ENCODE assay signal across 16 cellular contexts in genomic region chr6:68059261-68059660, GRCh38.
A peak's percentile ranks its signal among the peaks of the same experiment; 100 is the strongest.
DNase-seq lines count a peak whose midpoint lies in the region; ATAC-seq, FAIRE-seq and TF ChIP-seq lines count a peak whose summit lies in the region.
"Had no signal": no experiment of that assay in that cellular context is flagged by ENCODE, and none has a peak within 500 bp of the region (broad histone marks: within the 10 kb centered on the region; RNA-seq: fewer than 3 reads in every experiment).

No MANE protein-coding gene starts in this region.

- H3K36me3 ChIP-seq in Karpas-422 (ENCODE audit: insufficient read depth, low read length) = no peaks in the 10 kb centered on the region
- H3K36me3 ChIP-seq: SJCRH30 had no signal

- FAIRE-seq in GM12891 (lab: Jason Lieb, UNC) = peak; percentile 81
- FAIRE-seq: HTR-8/SVneo had no signal

- no peak for DNase-seq in GM12891 (ENCODE audit: insufficient read length, low spot score)
- DNase-seq in Karpas-422 = no peak
- no peak for DNase-seq in coronary artery (ENCODE audit: low spot score)
- DNase-seq in hepatic stellate cell (ENCODE audit: low spot score) = no peak
- no peak for DNase-seq in NCI-H510A (lab: John Stamatoyannopoulos, UW)
- DNase-seq in T-helper 1 cell = no peak
- DNase-seq: ACHN, AML-193, NCI-H187 treated with DMSO at 0.1 percent for 48 hours, NCI-H69, RPMI8226, SJCRH30, SW 1271 had no signal

- H4K20me1 ChIP-seq in Karpas-422 (ENCODE audit: insufficient read depth, low read depth, low read length) = no peaks in the 10 kb centered on the region

- no peak for TF ChIP-seq CTCF in coronary artery (IDR thresholded peaks at IDR 0.05)

- peaks cover 6% of the 10 kb centered on the region for H3K4me1 ChIP-seq in Karpas-422 (ENCODE audit: low read length)
- H3K4me1 ChIP-seq: SJCRH30 had no signal

- H3K4me2 ChIP-seq in Karpas-422 (ENCODE audit: low read depth, low read length, poor library complexity, severe bottlenecking) = no peak overlapping the region

- no peaks in the 10 kb centered on the region for H3K79me2 ChIP-seq in Karpas-422 (ENCODE audit: low read length)

- H3K27ac ChIP-seq in Karpas-422 (ENCODE audit: low read length) = no peak overlapping the region
- no peak overlapping the region for H3K27ac ChIP-seq in coronary artery
- H3K27ac ChIP-seq: HL-60, SJCRH30 had no signal

- no peak for TF ChIP-seq POLR2A in GM12891 (IDR thresholded peaks at IDR 0.05; ENCODE audit: low read depth, low read length)

- H3K27me3 ChIP-seq in Karpas-422 (ENCODE audit: low read length) = no peaks in the 10 kb centered on the region
- H3K27me3 ChIP-seq: SJCRH30 had no signal

- peak; percentile 5 for ATAC-seq in GM21786 (IDR thresholded peaks at IDR 0.05; ENCODE audit: unreplicated experiment)

- no peaks in the 10 kb centered on the region for H3K9me3 ChIP-seq in Karpas-422 (ENCODE audit: low read length)
- H3K9me3 ChIP-seq: SJCRH30 had no signal

- no peaks in the 10 kb centered on the region for H3K9me2 ChIP-seq in Karpas-422 (replicated peaks; ENCODE audit: insufficient read depth, low read length)

- H2AFZ ChIP-seq in Karpas-422 (ENCODE audit: low read length) = peak overlapping the region; percentile 99

- H3K4me3 ChIP-seq in Karpas-422 (ENCODE audit: low read length) (no peak overlapping the region), coronary artery (peak overlapping the region; percentile 17)
- H3K4me3 ChIP-seq: SJCRH30 had no signal

- H3K9ac ChIP-seq in Karpas-422 (ENCODE audit: low read length) = no peak overlapping the region

TF ChIP-seq in GM12891, 5 proteins besides CTCF, POLR2A, EP300 and RAD21:
- TF ChIP-seq TAF1 (IDR thresholded peaks at IDR 0.05; ENCODE audit: low read depth, low read length) (no peak), PAX5 (IDR thresholded peaks at IDR 0.05; ENCODE audit: insufficient read depth, low read length, severe bottlenecking) (no peak), POU2F2 (IDR thresholded peaks at IDR 0.05; ENCODE audit: low read depth, low read length) (no peak), POLR2AphosphoS5 (IDR thresholded peaks at IDR 0.05; ENCODE audit: low read depth, low read length) (no peak), SPI1 (IDR thresholded peaks at IDR 0.05; ENCODE audit: low read depth, low read length) (no peak)
